ENCODE assay signal across 8 cellular contexts in the genomic region with DNA sequence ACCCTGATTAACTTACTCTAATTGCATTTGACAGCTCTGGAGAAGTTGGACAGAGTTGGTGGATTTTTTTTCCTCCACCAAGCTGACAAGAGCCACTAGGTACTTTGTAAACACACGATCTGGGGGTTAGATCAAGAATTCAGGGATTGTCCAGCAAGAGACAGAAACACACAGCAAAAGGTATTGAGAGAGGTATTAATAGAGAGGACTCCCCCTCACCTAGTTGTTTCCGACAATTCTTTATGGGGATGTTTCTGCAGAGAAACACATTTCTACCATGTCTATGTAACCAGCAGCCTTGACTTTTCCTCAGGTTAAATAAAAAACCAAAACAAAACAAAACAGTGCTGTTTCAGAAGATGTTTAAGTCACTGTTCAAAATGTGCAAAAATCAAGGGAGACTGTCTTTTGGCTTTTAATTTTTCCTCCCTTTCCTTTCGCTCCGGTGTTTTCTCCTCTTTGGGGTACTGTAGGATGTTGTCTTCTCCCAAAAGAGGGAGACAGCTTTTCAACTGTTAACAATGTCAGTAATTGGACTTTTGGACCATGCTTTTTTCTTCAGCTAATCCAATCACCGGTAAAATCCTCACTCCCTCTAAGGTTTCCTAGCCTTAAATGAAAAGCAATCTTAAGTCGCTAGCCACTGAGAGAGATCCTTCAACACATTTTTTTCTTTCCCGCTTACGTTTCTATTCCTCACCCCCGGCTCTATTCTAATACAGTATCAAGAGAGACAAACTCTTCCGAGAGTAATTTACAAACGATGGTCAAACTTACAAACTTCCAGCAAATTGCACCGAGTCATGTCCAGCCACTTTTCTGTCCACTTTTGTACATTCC.
DNase-seq lines count a peak whose midpoint lies in the region; ATAC-seq and TF ChIP-seq lines count a peak whose summit lies in the region.

No MANE protein-coding gene starts in this region.

- peak overlapping the region; percentile 63 to 69 for H3K4me3 ChIP-seq in DND-41 (ENCODE audit: low read depth in 1 of 2, low read length in 2 of 2)
- peak overlapping the region; percentile 86 to 100 for H3K4me3 ChIP-seq in mucosa of rectum (ENCODE audit: low read length in 2 of 2)

- H3K27ac ChIP-seq in DND-41 (ENCODE audit: low read length) (peak overlapping the region; percentile 84), mucosa of rectum (ENCODE audit: low read depth in 2 of 2, low read length in 2 of 2) (peak overlapping the region; percentile 65 to 86)

- H3K9me3 ChIP-seq in DND-41 (ENCODE audit: insufficient read depth, low read length, severe bottlenecking), result no peaks in the 10 kb centered on the region
- H3K9me3 ChIP-seq in mucosa of rectum (ENCODE audit: control insufficient read depth in 2 of 2, low read length in 2 of 2), result no peaks in the 10 kb centered on the region

- H3K4me2 ChIP-seq in DND-41 (ENCODE audit: insufficient read depth, low read length), result peak overlapping the region; percentile 80

- ATAC-seq in DND-41 (ENCODE audit: insufficient read depth, low read depth) (peak; percentile 16; the same call in 2 of the 3 replicates), GM19455 (IDR thresholded peaks at IDR 0.05; ENCODE audit: unreplicated experiment) (no peak), GM19467 (IDR thresholded peaks at IDR 0.05; ENCODE audit: unreplicated experiment) (no peak)

- H3K4me1 ChIP-seq in DND-41 (ENCODE audit: insufficient read depth, low read length), result peaks cover 58% of the 10 kb centered on the region
- H3K4me1 ChIP-seq in mucosa of rectum (ENCODE audit: control insufficient read depth in 2 of 2, insufficient read depth in 2 of 2, low read length in 2 of 2), result peaks cover 36 to 44% of the 10 kb centered on the region in 2 donors

- H3K9ac ChIP-seq in DND-41 (ENCODE audit: low read depth, low read length) (peak overlapping the region; percentile 68), mucosa of rectum (ENCODE audit: low read depth in 1 of 2, low read length in 2 of 2) (peak overlapping the region; percentile 68 to 87)

- H3K27me3 ChIP-seq in DND-41 (ENCODE audit: insufficient read depth, low read length, poor library complexity) (no peaks in the 10 kb centered on the region), mucosa of rectum (ENCODE audit: control insufficient read depth in 2 of 2, insufficient read depth in 2 of 2, low read length in 2 of 2) (no peaks in the 10 kb centered on the region)

- H3K79me2 ChIP-seq in DND-41 (ENCODE audit: insufficient read depth, low read length), result peaks cover 40% of the 10 kb centered on the region

- no peaks in the 10 kb centered on the region for H4K20me1 ChIP-seq in DND-41 (ENCODE audit: insufficient read depth, low read length)

- no peak for DNase-seq in DND-41
- DNase-seq in NCI-H69 (lab: John Stamatoyannopoulos, UW), result peak; percentile 66
- DNase-seq in dedifferentiated amniotic fluid mesenchymal stem cell (ENCODE audit: extremely low spot score), result peak; percentile 26
- no peak for DNase-seq in stimulated activated CD4-positive, alpha-beta T cell treated with anti-CD3 and anti-CD28 coated beads, Interleukin-2, amount 100 ng/mL, for 24 hours
- DNase-seq in activated CD4-positive, alpha-beta T cell treated with anti-CD3 and anti-CD28 coated beads, Interleukin-2, amount 50 U/mL, for 1 hour, result no peak

- no peak for TF ChIP-seq CTCF in DND-41 (IDR thresholded peaks at IDR 0.05; ENCODE audit: borderline replicate concordance, extremely low read depth, low read length, poor library complexity, severe bottlenecking)

- no peaks in the 10 kb centered on the region for H3K36me3 ChIP-seq in DND-41 (ENCODE audit: insufficient read depth, low read length)
- H3K36me3 ChIP-seq in mucosa of rectum (ENCODE audit: control insufficient read depth in 2 of 2, insufficient read depth in 2 of 2, low read length in 2 of 2), result no peaks in the 10 kb centered on the region

- peak overlapping the region; percentile 94 for H2AFZ ChIP-seq in DND-41 (ENCODE audit: low read depth, low read length)

Comparison
In these comparisons a context has a peak if more than half of its experiments do, and no peak if none do; other contexts are left out.
1. DNase-seq: peak in NCI-H69 (single experiment) and dedifferentiated amniotic fluid mesenchymal stem cell (single experiment); none in DND-41 (single experiment), stimulated activated CD4-positive, alpha-beta T cell treated with anti-CD3 and anti-CD28 coated beads, Interleukin-2, amount 100 ng/mL, for 24 hours (0 of 2) and activated CD4-positive, alpha-beta T cell treated with anti-CD3 and anti-CD28 coated beads, Interleukin-2, amount 50 U/mL, for 1 hour (single experiment).